Comparison of ENCODE assay signal across 9 cellular contexts in genomic region chr11:31641477-31642062, GRCh38.
DNase-seq lines count a peak whose midpoint lies in the region; ATAC-seq and TF ChIP-seq lines count a peak whose summit lies in the region.
"Had no signal": no experiment of that assay in that cellular context is flagged by ENCODE, and none has a peak within 500 bp of the region (broad histone marks: within the 10 kb centered on the region; RNA-seq: fewer than 3 reads in every experiment).

No MANE protein-coding gene starts in this region.

- peak; percentile 6 for DNase-seq in activated naive CD4-positive, alpha-beta T cell treated with anti-CD3 and anti-CD28 coated beads for 36 hours
- no peak for DNase-seq in activated naive CD4-positive, alpha-beta T cell treated with Interleukin-2 at 50 U/mL for 16 hours
- DNase-seq in NCI-H2107 treated with DMSO at 0.1 percent for 48 hours (lab: John Stamatoyannopoulos, UW; ENCODE audit: unreplicated experiment): peak; percentile 35
- DNase-seq in mesothelial cell of epicardium (ENCODE audit: low spot score in 2 of 2, unreplicated experiment in 2 of 2): peak in 1 of 2 experiments; percentile 39

- ATAC-seq in GM21360 (IDR thresholded peaks at IDR 0.05; ENCODE audit: unreplicated experiment): no peak
- no peak for ATAC-seq in HG02852 (IDR thresholded peaks at IDR 0.05; ENCODE audit: unreplicated experiment)
- no peak for ATAC-seq in HG02973 (IDR thresholded peaks at IDR 0.05; ENCODE audit: unreplicated experiment)

- no peaks in the 10 kb centered on the region for H3K27me3 Mint-ChIP-seq in activated naive CD4-positive, alpha-beta T cell treated with anti-CD3 and anti-CD28 coated beads for 36 hours (ENCODE audit: low read depth)
- H3K27me3 Mint-ChIP-seq in brain: no peaks in the 10 kb centered on the region
- H3K27me3 Mint-ChIP-seq in mesothelial cell of epicardium (ENCODE audit: low read depth): no peaks in the 10 kb centered on the region
- H3K27me3 Mint-ChIP-seq: activated naive CD4-positive, alpha-beta T cell treated with anti-CD3 and anti-CD28 coated beads, Interleukin-2, amount 50 U/mL, for 24 hours had no signal

- peaks cover 2% of the 10 kb centered on the region for H3K36me3 Mint-ChIP-seq in activated naive CD4-positive, alpha-beta T cell treated with anti-CD3 and anti-CD28 coated beads for 36 hours (ENCODE audit: low read depth)
- H3K36me3 Mint-ChIP-seq in brain (no peaks in the 10 kb centered on the region), mesothelial cell of epicardium (no peaks in the 10 kb centered on the region)
- H3K36me3 Mint-ChIP-seq: activated naive CD4-positive, alpha-beta T cell treated with anti-CD3 and anti-CD28 coated beads, Interleukin-2, amount 50 U/mL, for 24 hours had no signal

- H3K9me3 Mint-ChIP-seq in activated naive CD4-positive, alpha-beta T cell treated with anti-CD3 and anti-CD28 coated beads for 36 hours: no peaks in the 10 kb centered on the region
- H3K9me3 Mint-ChIP-seq in brain (no peaks in the 10 kb centered on the region), mesothelial cell of epicardium (no peaks in the 10 kb centered on the region)
- H3K9me3 Mint-ChIP-seq: activated naive CD4-positive, alpha-beta T cell treated with anti-CD3 and anti-CD28 coated beads, Interleukin-2, amount 50 U/mL, for 24 hours had no signal

- peak; percentile 59 to 80 for TF ChIP-seq CTCF in brain (conservative IDR thresholded peaks at IDR 0.05)
- TF ChIP-seq CTCF in mesothelial cell of epicardium (IDR thresholded peaks at IDR 0.05; ENCODE audit: unreplicated experiment): peak; percentile 67

- CTCF ChIA-PET in activated naive CD4-positive, alpha-beta T cell treated with anti-CD3 and anti-CD28 coated beads for 36 hours (lab: Charles Lee): interaction anchor here (0.6 to 1.7 kb wide), 9 partner anchors 8 to 604 kb away, joined by 3 to 8 read pairs (median 3); no protein-coding TSS in a partner anchor

- H3K4me1 Mint-ChIP-seq in activated naive CD4-positive, alpha-beta T cell treated with anti-CD3 and anti-CD28 coated beads for 36 hours (ENCODE audit: low read depth): no peaks in the 10 kb centered on the region
- H3K4me1 Mint-ChIP-seq in brain: peaks cover 49% of the 10 kb centered on the region
- peaks cover 2% of the 10 kb centered on the region for H3K4me1 Mint-ChIP-seq in mesothelial cell of epicardium
- H3K4me1 Mint-ChIP-seq: activated naive CD4-positive, alpha-beta T cell treated with anti-CD3 and anti-CD28 coated beads, Interleukin-2, amount 50 U/mL, for 24 hours had no signal

- no peak overlapping the region for H3K27ac Mint-ChIP-seq in activated naive CD4-positive, alpha-beta T cell treated with anti-CD3 and anti-CD28 coated beads for 36 hours
- H3K27ac Mint-ChIP-seq in brain (peak overlapping the region in 3 of 5 experiments; percentile 31 to 50 (median 45)), mesothelial cell of epicardium (no peak overlapping the region)
- H3K27ac Mint-ChIP-seq: activated naive CD4-positive, alpha-beta T cell treated with anti-CD3 and anti-CD28 coated beads, Interleukin-2, amount 50 U/mL, for 24 hours had no signal

- intact Hi-C loops in activated naive CD4-positive, alpha-beta T cell treated with anti-CD3 and anti-CD28 coated beads for 36 hours (cut with micrococcal nuclease): loop anchor here (5.0 kb wide), 2 partner anchors 231 to 316 kb away; no protein-coding TSS in a partner anchor

- no peak overlapping the region for H3K4me3 Mint-ChIP-seq in activated naive CD4-positive, alpha-beta T cell treated with anti-CD3 and anti-CD28 coated beads for 36 hours
- no peak overlapping the region for H3K4me3 Mint-ChIP-seq in brain
- no peak overlapping the region for H3K4me3 Mint-ChIP-seq in mesothelial cell of epicardium
- H3K4me3 Mint-ChIP-seq: activated naive CD4-positive, alpha-beta T cell treated with anti-CD3 and anti-CD28 coated beads, Interleukin-2, amount 50 U/mL, for 24 hours had no signal

Comparison
In these comparisons a context has a peak if more than half of its experiments do, and no peak if none do; other contexts are left out.
1. H3K27ac Mint-ChIP-seq: peak in brain (3 of 5); none in activated naive CD4-positive, alpha-beta T cell treated with anti-CD3 and anti-CD28 coated beads for 36 hours (single experiment) and mesothelial cell of epicardium (single experiment).